In genomic region chr2:236904389-236905263, GRCh38 we compare ENCODE assay signal across 13 cellular contexts.
"Had no signal": no experiment of that assay in that cellular context is flagged by ENCODE, and none has a peak within 500 bp of the region (broad histone marks: within the 10 kb centered on the region; RNA-seq: fewer than 3 reads in every experiment).

No MANE protein-coding gene starts in this region.

- H3K9me3 Mint-ChIP-seq: activated naive CD8-positive, alpha-beta T cell treated with anti-CD3 and anti-CD28 coated beads for 36 hours; activated T-helper 1 cell treated with anti-CD3 and anti-CD28 coated beads, Interleukin-12 subunit alpha, Interleukin-12 subunit beta, Interleukin-2, Interleukin-4 antibody, amounts not matched to agents 30 ng/mL and 10 ng/mL and 1 ng/mL, durations not matched to agents 14 hours and 24 hours and 36 hours; naive thymus-derived CD8-positive, alpha-beta T cell had no signal

- H3K27ac Mint-ChIP-seq: activated naive CD8-positive, alpha-beta T cell treated with anti-CD3 and anti-CD28 coated beads for 36 hours; activated T-helper 1 cell treated with anti-CD3 and anti-CD28 coated beads, Interleukin-12 subunit alpha, Interleukin-12 subunit beta, Interleukin-2, Interleukin-4 antibody, amounts not matched to agents 30 ng/mL and 10 ng/mL and 1 ng/mL, durations not matched to agents 14 hours and 24 hours and 36 hours; naive thymus-derived CD8-positive, alpha-beta T cell had no signal

- H3K27ac ChIP-seq: gastroesophageal sphincter, tibial nerve, uterus had no signal

- H3K4me1 ChIP-seq: gastroesophageal sphincter, tibial nerve, uterus had no signal

- H3K9me3 ChIP-seq: gastroesophageal sphincter, spleen, tibial nerve, uterus had no signal

- H3K4me3 Mint-ChIP-seq: activated naive CD8-positive, alpha-beta T cell treated with anti-CD3 and anti-CD28 coated beads for 36 hours; activated T-helper 1 cell treated with anti-CD3 and anti-CD28 coated beads, Interleukin-12 subunit alpha, Interleukin-12 subunit beta, Interleukin-2, Interleukin-4 antibody, amounts not matched to agents 30 ng/mL and 10 ng/mL and 1 ng/mL, durations not matched to agents 14 hours and 24 hours and 36 hours; naive thymus-derived CD8-positive, alpha-beta T cell had no signal

- H3K36me3 Mint-ChIP-seq: activated naive CD8-positive, alpha-beta T cell treated with anti-CD3 and anti-CD28 coated beads for 36 hours; naive thymus-derived CD8-positive, alpha-beta T cell had no signal

- DNase-seq: activated CD4-positive, alpha-beta T cell treated with anti-CD3 and anti-CD28 coated beads, Interleukin-2, amount 50 U/mL, for 4 hours; activated naive CD8-positive, alpha-beta T cell treated with anti-CD3 and anti-CD28 coated beads for 36 hours; activated T-cell treated with anti-CD3 and anti-CD28 coated beads for 4 hours; cerebellar nuclear complex; effector CD4-positive, alpha-beta T cell; mesendoderm; naive thymus-derived CD8-positive, alpha-beta T cell; spleen; stimulated activated naive CD4-positive, alpha-beta T cell treated with Interleukin-2 at 50 U/mL for 16 hours; uterus had no signal

- H3K4me1 Mint-ChIP-seq: activated naive CD8-positive, alpha-beta T cell treated with anti-CD3 and anti-CD28 coated beads for 36 hours; naive thymus-derived CD8-positive, alpha-beta T cell had no signal

- H3K36me3 ChIP-seq: gastroesophageal sphincter, spleen, tibial nerve, uterus had no signal

- ATAC-seq: gastroesophageal sphincter; naive thymus-derived CD8-positive, alpha-beta T cell had no signal

- H3K27me3 ChIP-seq: tibial nerve, uterus had no signal

- H3K4me3 ChIP-seq: gastroesophageal sphincter, spleen, tibial nerve, uterus had no signal
